In genomic region chr1:167721617-167722151, GRCh38 we compare ENCODE assay signal across 8 cellular contexts. TPM values are rescaled to one million over a fixed set of nuclear protein-coding genes. Genes with fewer than 3 reads are reported as not detected.
A peak's percentile ranks its signal among the peaks of the same experiment; 100 is the strongest.
DNase-seq lines count a peak whose midpoint lies in the region; ATAC-seq and TF ChIP-seq lines count a peak whose summit lies in the region.

Gene MPZL1 (plus strand): TSS chr1:167721982. CDS start chr1:167722152, 170 bp downstream.

- H3K4me3 ChIP-seq in AG04450 (ENCODE audit: low read depth, low read length) = peak within 1 kb of the TSS; percentile 80
- peak within 1 kb of the TSS; percentile 72 to 82 for H3K4me3 ChIP-seq in cardiac fibroblast (replicated peaks in 1 of 2; ENCODE audit: low read depth in 2 of 2, low read length in 2 of 2)
- peak within 1 kb of the TSS; percentile 75 to 98 (median 88) for H3K4me3 ChIP-seq in spleen

- peak within 1 kb of the TSS; percentile 96 for H3K27ac Mint-ChIP-seq in activated B cell treated with CpG ODN at 0.5 μM for 24 hours

- no peaks in the 10 kb centered on the region for H3K27me3 Mint-ChIP-seq in activated B cell treated with CpG ODN at 0.5 μM for 24 hours

- intact Hi-C loops in activated B cell treated with CpG ODN at 0.5 μM for 24 hours (cut with micrococcal nuclease) (loop anchor here (1.0 to 5.0 kb wide), 7 partner anchors 7 to 1646 kb away; partner anchors contain the start of genes BLZF1, NME7 and TADA1), spleen (cut with DNase I; ENCODE audit: low total_unique reads) (loop anchor here (5.0 kb wide), 1 partner anchor 81 kb away; no protein-coding TSS in a partner anchor)

- peaks cover 10 to 76% (median 53%) of the 10 kb centered on the region in 6 donors for H3K4me1 ChIP-seq in spleen

- CTCF ChIA-PET in AG04450 (lab: Charles Lee) (interaction anchor here (1.0 to 1.8 kb wide), 3 partner anchors 27 to 424 kb away, joined by 3 to 7 read pairs (median 3); no protein-coding TSS in a partner anchor), activated B cell treated with CpG ODN at 0.5 μM for 24 hours (lab: Charles Lee) (no interaction called here)

- 0 to 1% (median 0%) methylated on average over 25 to 52 of the region's 52 CpGs for WGBS in spleen, 5 donors

- no peaks in the 10 kb centered on the region for H3K9me3 Mint-ChIP-seq in activated B cell treated with CpG ODN at 0.5 μM for 24 hours

- ATAC-seq in GM18870 (IDR thresholded peaks at IDR 0.05; ENCODE audit: unreplicated experiment) (peak; percentile 81), HG03108 (IDR thresholded peaks at IDR 0.05; ENCODE audit: unreplicated experiment) (peak; percentile 85), activated B cell treated with CpG ODN at 0.5 μM for 24 hours (ENCODE audit: low read depth) (peak; percentile 96)

- H3K4me3 Mint-ChIP-seq in activated B cell treated with CpG ODN at 0.5 μM for 24 hours = peak within 1 kb of the TSS; percentile 94

- no peaks in the 10 kb centered on the region; the same call in 1 of the 2 replicates for H3K9me3 ChIP-seq in AG04450 (ENCODE audit: control insufficient read depth, insufficient read depth, low read length)
- H3K9me3 ChIP-seq in spleen = no peaks in the 10 kb centered on the region

- DNase-seq in AG04450 (ENCODE audit: low read depth, low spot score) (peak; percentile 87), NCI-H2196 treated with DMSO at 0.1 percent for 48 hours (lab: John Stamatoyannopoulos, UW; ENCODE audit: unreplicated experiment) (peak; percentile 76), activated B cell treated with CpG ODN at 0.5 μM for 24 hours (peak; percentile 94), cardiac fibroblast (ENCODE audit: low read depth in 2 of 2) (peak; percentile 95 to 97), inferior parietal cortex (ENCODE audit: extremely low spot score) (peak; percentile 96), spleen (peak; percentile 97)

- peak within 1 kb of the TSS; percentile 66 for H3K27ac ChIP-seq in AG04450 (ENCODE audit: low read depth, low read length)
- peak within 1 kb of the TSS; percentile 50 to 90 (median 86) for H3K27ac ChIP-seq in spleen

- H3K36me3 ChIP-seq in spleen = no peaks in the 10 kb centered on the region

- peak in 1 of 3 donors; percentile 16 for TF ChIP-seq POLR2A in spleen (IDR thresholded peaks at IDR 0.05)

- H3K27me3 ChIP-seq in AG04450 (ENCODE audit: control insufficient read depth, insufficient read depth, low read length) (no peaks in the 10 kb centered on the region), spleen (replicated peaks in 1 of 7) (no peaks in the 10 kb centered on the region)

- TF ChIP-seq CTCF in AG04450 (IDR thresholded peaks at IDR 0.05; ENCODE audit: low read depth, low read length) = no peak
- TF ChIP-seq CTCF in activated B cell treated with CpG ODN at 0.5 μM for 24 hours (IDR thresholded peaks at IDR 0.05) = no peak
- no peak for TF ChIP-seq CTCF in cardiac fibroblast (IDR thresholded peaks at IDR 0.05; ENCODE audit: low read depth, low read length)
- TF ChIP-seq CTCF in spleen (IDR thresholded peaks at IDR 0.05 in 8 of 11, conservative IDR thresholded peaks at IDR 0.05 in 3 of 11) = no peak

- H3K4me1 Mint-ChIP-seq in activated B cell treated with CpG ODN at 0.5 μM for 24 hours = peaks cover 77% of the 10 kb centered on the region

- POLR2A ChIA-PET in AG04450 (lab: Yijun Ruan, JAX) = interaction anchor here (0.5 to 1.5 kb wide), 4 partner anchors 70 to 214 kb away, joined by 3 to 15 read pairs (median 5); partner anchors contain the start of gene DCAF6
- POLR2A ChIA-PET in activated B cell treated with CpG ODN at 0.5 μM for 24 hours (lab: Charles Lee) = interaction anchor here (0.6 to 1.4 kb wide), 7 partner anchors 8 to 215 kb away, joined by 4 to 8 read pairs (median 4); partner anchors contain the start of gene DCAF6

- peaks cover 5% of the 10 kb centered on the region for H3K36me3 Mint-ChIP-seq in activated B cell treated with CpG ODN at 0.5 μM for 24 hours (ENCODE audit: low read depth)

RNA-seq across cellular contexts. Expression of gene MPZL1, which starts in this region (rescaled TPM):
- polyA plus RNA-seq in AG04450 (2011; rRNA removed) = 144 and 198 TPM in 2 replicates
- polyA minus RNA-seq in AG04450 (2011; rRNA and poly(A)+ RNA removed) = 82.1 and 111 TPM in 2 replicates
- 27.2 and 27.4 TPM in 2 replicates for total RNA-seq in activated B cell treated with CpG ODN at 0.5 μM for 24 hours
- 10 to 100 TPM; 43.0 to 65.8 (median 59.8) TPM for total RNA-seq in spleen
- polyA plus RNA-seq in spleen = 10 to 100 TPM; 12.0 to 20.4 (median 17.5) TPM

Comparison
In these comparisons a context has a peak if more than half of its experiments do, and no peak if none do; other contexts are left out.
1. Peak in every context shown above with its lines: DNase-seq, ATAC-seq, H3K4me3 ChIP-seq and H3K27ac ChIP-seq.